ENCODE assay signal across 1 cellular context in the genomic region with DNA sequence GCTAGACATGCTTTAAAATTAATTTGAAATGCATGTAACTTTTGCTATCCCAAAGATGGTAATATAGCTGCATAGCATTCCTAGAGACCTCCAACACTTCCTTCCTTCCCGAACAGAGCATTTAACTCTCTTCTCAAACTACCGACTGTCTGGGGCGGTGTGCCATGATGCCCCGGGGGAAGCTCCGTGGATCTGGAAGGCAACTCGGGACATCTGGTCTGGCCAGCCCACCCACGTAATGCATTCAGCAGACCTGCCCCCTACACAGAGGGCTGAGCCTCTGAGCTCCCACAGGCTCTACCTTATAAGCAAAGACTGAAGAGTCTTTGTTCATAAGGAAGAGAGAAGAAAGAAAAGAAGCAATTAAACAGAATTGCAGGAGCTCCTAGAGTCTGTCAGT.
TF ChIP-seq lines count a peak whose summit lies in the region.

No MANE protein-coding gene starts in this region.

TF ChIP-seq in SK-N-SH, 30 proteins besides CTCF, POLR2A, EP300 and RAD21 (continued from another document):
- TF ChIP-seq, protein P1, sequence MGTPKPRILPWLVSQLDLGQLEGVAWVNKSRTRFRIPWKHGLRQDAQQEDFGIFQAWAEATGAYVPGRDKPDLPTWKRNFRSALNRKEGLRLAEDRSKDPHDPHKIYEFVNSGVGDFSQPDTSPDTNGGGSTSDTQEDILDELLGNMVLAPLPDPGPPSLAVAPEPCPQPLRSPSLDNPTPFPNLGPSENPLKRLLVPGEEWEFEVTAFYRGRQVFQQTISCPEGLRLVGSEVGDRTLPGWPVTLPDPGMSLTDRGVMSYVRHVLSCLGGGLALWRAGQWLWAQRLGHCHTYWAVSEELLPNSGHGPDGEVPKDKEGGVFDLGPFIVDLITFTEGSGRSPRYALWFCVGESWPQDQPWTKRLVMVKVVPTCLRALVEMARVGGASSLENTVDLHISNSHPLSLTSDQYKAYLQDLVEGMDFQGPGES (IDR thresholded peaks at IDR 0.05; ENCODE audit: low read depth, low read length), result no peak
- TF ChIP-seq TCF12 (IDR thresholded peaks at IDR 0.05), result no peak
- TF ChIP-seq, protein P2, sequence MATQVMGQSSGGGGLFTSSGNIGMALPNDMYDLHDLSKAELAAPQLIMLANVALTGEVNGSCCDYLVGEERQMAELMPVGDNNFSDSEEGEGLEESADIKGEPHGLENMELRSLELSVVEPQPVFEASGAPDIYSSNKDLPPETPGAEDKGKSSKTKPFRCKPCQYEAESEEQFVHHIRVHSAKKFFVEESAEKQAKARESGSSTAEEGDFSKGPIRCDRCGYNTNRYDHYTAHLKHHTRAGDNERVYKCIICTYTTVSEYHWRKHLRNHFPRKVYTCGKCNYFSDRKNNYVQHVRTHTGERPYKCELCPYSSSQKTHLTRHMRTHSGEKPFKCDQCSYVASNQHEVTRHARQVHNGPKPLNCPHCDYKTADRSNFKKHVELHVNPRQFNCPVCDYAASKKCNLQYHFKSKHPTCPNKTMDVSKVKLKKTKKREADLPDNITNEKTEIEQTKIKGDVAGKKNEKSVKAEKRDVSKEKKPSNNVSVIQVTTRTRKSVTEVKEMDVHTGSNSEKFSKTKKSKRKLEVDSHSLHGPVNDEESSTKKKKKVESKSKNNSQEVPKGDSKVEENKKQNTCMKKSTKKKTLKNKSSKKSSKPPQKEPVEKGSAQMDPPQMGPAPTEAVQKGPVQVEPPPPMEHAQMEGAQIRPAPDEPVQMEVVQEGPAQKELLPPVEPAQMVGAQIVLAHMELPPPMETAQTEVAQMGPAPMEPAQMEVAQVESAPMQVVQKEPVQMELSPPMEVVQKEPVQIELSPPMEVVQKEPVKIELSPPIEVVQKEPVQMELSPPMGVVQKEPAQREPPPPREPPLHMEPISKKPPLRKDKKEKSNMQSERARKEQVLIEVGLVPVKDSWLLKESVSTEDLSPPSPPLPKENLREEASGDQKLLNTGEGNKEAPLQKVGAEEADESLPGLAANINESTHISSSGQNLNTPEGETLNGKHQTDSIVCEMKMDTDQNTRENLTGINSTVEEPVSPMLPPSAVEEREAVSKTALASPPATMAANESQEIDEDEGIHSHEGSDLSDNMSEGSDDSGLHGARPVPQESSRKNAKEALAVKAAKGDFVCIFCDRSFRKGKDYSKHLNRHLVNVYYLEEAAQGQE (IDR thresholded peaks at IDR 0.05; ENCODE audit: low read depth, low read length), result no peak
- TF ChIP-seq, protein P3, sequence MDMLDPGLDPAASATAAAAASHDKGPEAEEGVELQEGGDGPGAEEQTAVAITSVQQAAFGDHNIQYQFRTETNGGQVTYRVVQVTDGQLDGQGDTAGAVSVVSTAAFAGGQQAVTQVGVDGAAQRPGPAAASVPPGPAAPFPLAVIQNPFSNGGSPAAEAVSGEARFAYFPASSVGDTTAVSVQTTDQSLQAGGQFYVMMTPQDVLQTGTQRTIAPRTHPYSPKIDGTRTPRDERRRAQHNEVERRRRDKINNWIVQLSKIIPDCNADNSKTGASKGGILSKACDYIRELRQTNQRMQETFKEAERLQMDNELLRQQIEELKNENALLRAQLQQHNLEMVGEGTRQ (IDR thresholded peaks at IDR 0.05; ENCODE audit: borderline replicate concordance, low read depth, low read length), result no peak
- no peak for TF ChIP-seq RCOR1 (IDR thresholded peaks at IDR 0.05; ENCODE audit: low read length)
- TF ChIP-seq, protein P4, sequence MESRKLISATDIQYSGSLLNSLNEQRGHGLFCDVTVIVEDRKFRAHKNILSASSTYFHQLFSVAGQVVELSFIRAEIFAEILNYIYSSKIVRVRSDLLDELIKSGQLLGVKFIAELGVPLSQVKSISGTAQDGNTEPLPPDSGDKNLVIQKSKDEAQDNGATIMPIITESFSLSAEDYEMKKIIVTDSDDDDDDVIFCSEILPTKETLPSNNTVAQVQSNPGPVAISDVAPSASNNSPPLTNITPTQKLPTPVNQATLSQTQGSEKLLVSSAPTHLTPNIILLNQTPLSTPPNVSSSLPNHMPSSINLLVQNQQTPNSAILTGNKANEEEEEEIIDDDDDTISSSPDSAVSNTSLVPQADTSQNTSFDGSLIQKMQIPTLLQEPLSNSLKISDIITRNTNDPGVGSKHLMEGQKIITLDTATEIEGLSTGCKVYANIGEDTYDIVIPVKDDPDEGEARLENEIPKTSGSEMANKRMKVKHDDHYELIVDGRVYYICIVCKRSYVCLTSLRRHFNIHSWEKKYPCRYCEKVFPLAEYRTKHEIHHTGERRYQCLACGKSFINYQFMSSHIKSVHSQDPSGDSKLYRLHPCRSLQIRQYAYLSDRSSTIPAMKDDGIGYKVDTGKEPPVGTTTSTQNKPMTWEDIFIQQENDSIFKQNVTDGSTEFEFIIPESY (IDR thresholded peaks at IDR 0.05; ENCODE audit: borderline replicate concordance, low read depth), result no peak
